1 cellular context compared by ENCODE assay signal in genomic region chr10:129800796-129801340, GRCh38.
TF ChIP-seq lines count a peak whose summit lies in the region.

No MANE protein-coding gene starts in this region.

TF ChIP-seq in WTC11, 78 proteins besides CTCF, POLR2A, EP300 and RAD21 (continued from another document):
- no peak for TF ChIP-seq ZMAT4 (CRISPR knock-in tag; IDR thresholded peaks at IDR 0.05)
